Comparison of ENCODE assay signal across 19 cellular contexts in the genomic region with DNA sequence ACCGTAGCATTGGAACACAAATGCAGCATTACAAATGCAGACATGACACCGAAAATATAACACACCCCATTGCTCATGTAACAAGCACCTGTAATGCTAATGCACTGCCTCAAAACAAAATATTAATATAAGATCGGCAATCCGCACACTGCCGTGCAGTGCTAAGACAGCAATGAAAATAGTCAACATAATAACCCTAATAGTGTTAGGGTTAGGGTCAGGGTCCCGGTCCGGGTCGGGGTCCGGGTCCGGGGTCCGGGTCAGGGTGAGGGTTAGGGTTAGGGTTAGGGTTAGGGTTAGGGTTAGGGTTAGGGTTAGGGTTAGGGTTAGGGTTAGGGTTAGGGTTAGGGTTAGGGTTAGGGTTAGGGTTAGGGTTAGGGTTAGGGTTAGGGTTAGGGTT. TPM values are rescaled to one million over a fixed set of nuclear protein-coding genes. Genes with fewer than 3 reads are reported as not detected.
"Had no signal": no experiment of that assay in that cellular context is flagged by ENCODE, and none has a peak within 500 bp of the region (broad histone marks: within the 10 kb centered on the region; RNA-seq: fewer than 3 reads in every experiment).

No MANE protein-coding gene starts in this region.

RNA-seq across cellular contexts. Expression of gene ANHX, which starts 29.0 kb away (rescaled TPM):
- total RNA-seq: natural killer cell, occipital lobe, osteocyte, pancreas, posterior vena cava, pulmonary artery endothelial cell, right atrium auricular region, sciatic nerve, smooth muscle cell, spleen, stomach, subcutaneous adipose tissue, temporal lobe, thoracic aorta, tibial nerve, upper lobe of left lung, ureter, vagina had no signal
- polyA plus RNA-seq: neural cell, pancreas, smooth muscle cell, spleen, stomach had no signal
